Comparison of ENCODE assay signal across 1 cellular context in genomic region chr16:22190169-22191088, GRCh38.
TF ChIP-seq lines count a peak whose summit lies in the region.

No MANE protein-coding gene starts in this region.

TF ChIP-seq in HepG2, 621 proteins besides CTCF, POLR2A, EP300 and RAD21 (continued from another document and continues in another):
- peak; percentile 60; the same call in 1 of the 2 replicates for TF ChIP-seq ZNF362 (CRISPR knock-in tag; IDR thresholded peaks at IDR 0.05; ENCODE audit: borderline replicate concordance)
- peak; percentile 94 for TF ChIP-seq ZFP90 (CRISPR knock-in tag; IDR thresholded peaks at IDR 0.05; ENCODE audit: borderline replicate concordance)
- 0 out of 2 replicates have a peak, but pooled peaks have one; percentile 64 for TF ChIP-seq ELF4 (CRISPR knock-in tag; IDR thresholded peaks at IDR 0.05; ENCODE audit: borderline replicate concordance)
- TF ChIP-seq ZNF629 (CRISPR knock-in tag; conservative IDR thresholded peaks at IDR 0.05), result no peak; the same call in 1 of the 2 replicates
- TF ChIP-seq TCF12 (IDR thresholded peaks at IDR 0.05), result no peak
- peak; percentile 94 for TF ChIP-seq TCF12 (CRISPR knock-in tag; IDR thresholded peaks at IDR 0.05)
- no peak for TF ChIP-seq SNAI1 (CRISPR knock-in tag; IDR thresholded peaks at IDR 0.05; ENCODE audit: borderline replicate concordance)
- peak; percentile 96 for TF ChIP-seq ZBTB38 (CRISPR knock-in tag; IDR thresholded peaks at IDR 0.05)
- no peak for TF ChIP-seq ZNF296 (CRISPR knock-in tag; conservative IDR thresholded peaks at IDR 0.05)
- TF ChIP-seq ZNF3 (CRISPR knock-in tag; IDR thresholded peaks at IDR 0.05), result no peak
- no peak for TF ChIP-seq THAP8 (CRISPR knock-in tag; IDR thresholded peaks at IDR 0.05; ENCODE audit: borderline replicate concordance)
- no peak for TF ChIP-seq PBX2 (CRISPR knock-in tag; IDR thresholded peaks at IDR 0.05)
- no peak for TF ChIP-seq ZEB1 (IDR thresholded peaks at IDR 0.05; ENCODE audit: insufficient replicate concordance, low read depth)
- TF ChIP-seq ZBTB10 (CRISPR knock-in tag; IDR thresholded peaks at IDR 0.05; ENCODE audit: borderline replicate concordance), result no peak; the same call in 1 of the 2 replicates
- peak; percentile 96 for TF ChIP-seq ZNF614 (CRISPR knock-in tag; IDR thresholded peaks at IDR 0.05; ENCODE audit: borderline replicate concordance)
- no peak for TF ChIP-seq DDIT3 (CRISPR knock-in tag; IDR thresholded peaks at IDR 0.05)
- TF ChIP-seq DNMT1 (CRISPR knock-in tag; IDR thresholded peaks at IDR 0.05), result peak; percentile 99
- TF ChIP-seq ZNF281 (CRISPR knock-in tag; IDR thresholded peaks at IDR 0.05; ENCODE audit: borderline replicate concordance), result peak; percentile 28; the same call in 1 of the 2 replicates
- TF ChIP-seq ARHGAP35 (CRISPR knock-in tag; IDR thresholded peaks at IDR 0.05; ENCODE audit: borderline replicate concordance), result peak; percentile 88
- TF ChIP-seq XRCC5 (optimal IDR thresholded peaks at IDR 0.05; ENCODE audit: low read length), result peak; percentile 42
- TF ChIP-seq ZFYVE20 (CRISPR knock-in tag; IDR thresholded peaks at IDR 0.05; ENCODE audit: borderline replicate concordance, low read depth), result peak; percentile 97
- TF ChIP-seq ZNF24 (IDR thresholded peaks at IDR 0.05), result no peak
- TF ChIP-seq ZNF326 (CRISPR knock-in tag; IDR thresholded peaks at IDR 0.05; ENCODE audit: borderline replicate concordance), result no peak
- no peak for TF ChIP-seq BCLAF1 (IDR thresholded peaks at IDR 0.05)
- TF ChIP-seq PRMT3 (CRISPR knock-in tag; IDR thresholded peaks at IDR 0.05; ENCODE audit: borderline replicate concordance, low read depth), result no peak
- peak; percentile 36; the same call in 1 of the 2 replicates for TF ChIP-seq ZNF740 (CRISPR knock-in tag; IDR thresholded peaks at IDR 0.05)
- TF ChIP-seq SNAPC2 (CRISPR knock-in tag; IDR thresholded peaks at IDR 0.05), result peak; percentile 86; the same call in 1 of the 2 replicates
- TF ChIP-seq ZNF576 (CRISPR knock-in tag; IDR thresholded peaks at IDR 0.05), result 0 out of 2 replicates have a peak, but pooled peaks have one; percentile 30
- TF ChIP-seq SP1 (IDR thresholded peaks at IDR 0.05), result peak; percentile 100
- TF ChIP-seq SP1 (CRISPR knock-in tag; IDR thresholded peaks at IDR 0.05), result peak; percentile 99
- 0 out of 2 replicates have a peak, but pooled peaks have one; percentile 45 for TF ChIP-seq SIX4 (CRISPR knock-in tag; IDR thresholded peaks at IDR 0.05)
- TF ChIP-seq ISL2 (CRISPR knock-in tag; IDR thresholded peaks at IDR 0.05), result peak; percentile 89
- no peak for TF ChIP-seq MAX (IDR thresholded peaks at IDR 0.05)
- peak; percentile 97 for TF ChIP-seq ZNF513 (CRISPR knock-in tag; conservative IDR thresholded peaks at IDR 0.05)
- no peak for TF ChIP-seq THAP7 (CRISPR knock-in tag; IDR thresholded peaks at IDR 0.05)
- TF ChIP-seq ZNF367 (CRISPR knock-in tag; IDR thresholded peaks at IDR 0.05; ENCODE audit: borderline replicate concordance), result peak; percentile 78; the same call in 1 of the 2 replicates
- TF ChIP-seq ZNF605 (CRISPR knock-in tag; IDR thresholded peaks at IDR 0.05), result no peak
- no peak for TF ChIP-seq EHMT2 (IDR thresholded peaks at IDR 0.05; ENCODE audit: borderline replicate concordance, low read depth, low read length)
- TF ChIP-seq SIN3B (IDR thresholded peaks at IDR 0.05; ENCODE audit: low read length), result peak; percentile 13; the same call in 1 of the 2 replicates
- TF ChIP-seq GMEB1 (CRISPR knock-in tag; IDR thresholded peaks at IDR 0.05; ENCODE audit: borderline replicate concordance), result peak; percentile 77
- TF ChIP-seq ZFP41 (CRISPR knock-in tag; IDR thresholded peaks at IDR 0.05; ENCODE audit: borderline replicate concordance), result peak; percentile 92; the same call in 1 of the 2 replicates
- TF ChIP-seq ZNF75D (CRISPR knock-in tag; IDR thresholded peaks at IDR 0.05; ENCODE audit: borderline replicate concordance), result no peak
- TF ChIP-seq ZNF33B (CRISPR knock-in tag; IDR thresholded peaks at IDR 0.05), result no peak
- no peak; the same call in 1 of the 2 replicates for TF ChIP-seq MLX (CRISPR knock-in tag; IDR thresholded peaks at IDR 0.05)
- peak; percentile 93 for TF ChIP-seq CAMTA2 (CRISPR knock-in tag; IDR thresholded peaks at IDR 0.05; ENCODE audit: borderline replicate concordance)
- TF ChIP-seq NFE2L2 (IDR thresholded peaks at IDR 0.05; ENCODE audit: low read length), result no peak
- TF ChIP-seq PAWR (CRISPR knock-in tag; IDR thresholded peaks at IDR 0.05; ENCODE audit: borderline replicate concordance), result peak; percentile 98; the same call in 1 of the 2 replicates
